11 cellular contexts compared by ENCODE assay signal in genomic region chr20:9458075-9458818, GRCh38. TPM values are rescaled to one million over a fixed set of nuclear protein-coding genes. Genes with fewer than 3 reads are reported as not detected.
DNase-seq lines count a peak whose midpoint lies in the region; ATAC-seq, FAIRE-seq and TF ChIP-seq lines count a peak whose summit lies in the region.
"Had no signal": no experiment of that assay in that cellular context is flagged by ENCODE, and none has a peak within 500 bp of the region (broad histone marks: within the 10 kb centered on the region; RNA-seq: fewer than 3 reads in every experiment).

No MANE protein-coding gene starts in this region.

- H3K27me3 Mint-ChIP-seq in stimulated activated naive B cell treated with anti-CD40 and anti-IgM and Interleukin-4, amounts not matched to agents 10 μg/mL and 1 μg/mL and 100 μg/mL, for 72 hours = peaks cover 0 to 7% of the 10 kb centered on the region in 2 donors
- H3K27me3 Mint-ChIP-seq: naive B cell had no signal

- no peaks in the 10 kb centered on the region for H3K27me3 ChIP-seq in bronchial epithelial cell (ENCODE audit: control insufficient read depth, insufficient read depth, low read length)

- H3K4me3 Mint-ChIP-seq in stimulated activated naive B cell treated with anti-CD40 and anti-IgM and Interleukin-4, amounts not matched to agents 10 μg/mL and 1 μg/mL and 100 μg/mL, for 72 hours = no peak overlapping the region
- H3K4me3 Mint-ChIP-seq: naive B cell had no signal

- H3K4me1 Mint-ChIP-seq in stimulated activated naive B cell treated with anti-CD40 and anti-IgM and Interleukin-4, amounts not matched to agents 10 μg/mL and 1 μg/mL and 100 μg/mL, for 72 hours = peaks cover 0 to 16% of the 10 kb centered on the region in 2 donors

- peak; percentile 10 for DNase-seq in NOMO-1 treated with DMSO at 0.1 percent for 48 hours (lab: John Stamatoyannopoulos, UW; ENCODE audit: unreplicated experiment)
- no peak for DNase-seq in NOMO-1 treated with dmso at 0.1 percent for 144 hours (lab: John Stamatoyannopoulos, UW; ENCODE audit: unreplicated experiment)
- peak; percentile 80 for DNase-seq in bronchial epithelial cell (ENCODE audit: low read depth)
- DNase-seq in stimulated activated naive B cell treated with anti-CD40 and anti-IgM and Interleukin-4, amounts not matched to agents 10 μg/mL and 1 μg/mL and 100 μg/mL, for 72 hours = no peak
- DNase-seq in activated naive CD4-positive, alpha-beta T cell treated with anti-CD3 and anti-CD28 coated beads, Interleukin-2, amount 50 U/mL, for 16 hours = no peak
- no peak for DNase-seq in left lobe of liver (ENCODE audit: low spot score)
- DNase-seq: naive B cell, NCI-H2081, substantia nigra had no signal

- ATAC-seq in stimulated activated naive B cell treated with anti-CD40 and anti-IgM and Interleukin-4, amounts not matched to agents 10 μg/mL and 1 μg/mL and 100 μg/mL, for 72 hours (replicated peaks) = peak; percentile 47 to 65
- ATAC-seq in HG03097 (IDR thresholded peaks at IDR 0.05; ENCODE audit: low FRiP score, unreplicated experiment) (no peak), left lobe of liver (no peak)

- TF ChIP-seq CTCF in LNCAP (IDR thresholded peaks at IDR 0.05) = peak; percentile 54; the same call in 1 of the 2 replicates
- peak; percentile 56 for TF ChIP-seq CTCF in bronchial epithelial cell (IDR thresholded peaks at IDR 0.05; ENCODE audit: insufficient read depth, low read length, severe bottlenecking)

- no peak overlapping the region for H3K4me3 ChIP-seq in bronchial epithelial cell (ENCODE audit: low read depth, low read length)

- no peaks in the 10 kb centered on the region for H3K36me3 ChIP-seq in bronchial epithelial cell (ENCODE audit: control insufficient read depth, insufficient read depth, low read length)

- H3K9me3 Mint-ChIP-seq in stimulated activated naive B cell treated with anti-CD40 and anti-IgM and Interleukin-4, amounts not matched to agents 10 μg/mL and 1 μg/mL and 100 μg/mL, for 72 hours = no peaks in the 10 kb centered on the region

- H3K36me3 Mint-ChIP-seq in stimulated activated naive B cell treated with anti-CD40 and anti-IgM and Interleukin-4, amounts not matched to agents 10 μg/mL and 1 μg/mL and 100 μg/mL, for 72 hours = no peaks in the 10 kb centered on the region
- H3K36me3 Mint-ChIP-seq: naive B cell had no signal

- no peak for FAIRE-seq in bronchial epithelial cell (lab: Jason Lieb, UNC)

- no peak overlapping the region for H3K27ac Mint-ChIP-seq in stimulated activated naive B cell treated with anti-CD40 and anti-IgM and Interleukin-4, amounts not matched to agents 10 μg/mL and 1 μg/mL and 100 μg/mL, for 72 hours
- H3K27ac Mint-ChIP-seq: naive B cell had no signal

RNA-seq across cellular contexts. Expression of gene LAMP5, which starts 56.1 kb away (rescaled TPM):
- total RNA-seq in bronchial epithelial cell (not detected in 2 replicates), left lobe of liver (not detected)

Comparison
In these comparisons a context has a peak if more than half of its experiments do, and no peak if none do; other contexts are left out.
1. DNase-seq: peak in NOMO-1 treated with DMSO at 0.1 percent for 48 hours (single experiment) and bronchial epithelial cell (single experiment); none in NOMO-1 treated with dmso at 0.1 percent for 144 hours (single experiment), stimulated activated naive B cell treated with anti-CD40 and anti-IgM and Interleukin-4, amounts not matched to agents 10 μg/mL and 1 μg/mL and 100 μg/mL, for 72 hours (single experiment), activated naive CD4-positive, alpha-beta T cell treated with anti-CD3 and anti-CD28 coated beads, Interleukin-2, amount 50 U/mL, for 16 hours (single experiment) and left lobe of liver (single experiment).
2. ATAC-seq: peak in stimulated activated naive B cell treated with anti-CD40 and anti-IgM and Interleukin-4, amounts not matched to agents 10 μg/mL and 1 μg/mL and 100 μg/mL, for 72 hours (2 of 2); none in HG03097 (single experiment) and left lobe of liver (single experiment).